ENCODE assay signal across 21 cellular contexts in genomic region chr12:119839201-119839600, GRCh38.
"Had no signal": no experiment of that assay in that cellular context is flagged by ENCODE, and none has a peak within 500 bp of the region (broad histone marks: within the 10 kb centered on the region; RNA-seq: fewer than 3 reads in every experiment).

No MANE protein-coding gene starts in this region.

- DNase-seq: Karpas-422, KG1, MM.1S, NCI-H1092 treated with DMSO at 0.1 percent for 48 hours, NCI-H1436, NCI-H187, NCI-H2029, NCI-H2081 treated with DMSO at 0.1 percent for 48 hours, NCI-H2171, NCI-H226, NCI-H510A, NCI-H524 treated with DMSO at 0.1 percent for 48 hours, NCI-H69, NCI-H774, SHP77, SK-N-SH, SW 1271 had no signal

- H3K4me2 ChIP-seq: SK-N-SH had no signal

- H3K9ac ChIP-seq: SK-N-SH had no signal

- H3K27ac ChIP-seq: HL-60, RWPE1 had no signal

- ATAC-seq: Panc1 had no signal

- H3K9me3 ChIP-seq: SK-N-SH had no signal

- FAIRE-seq: HTR-8/SVneo had no signal
